8 cellular contexts compared by ENCODE assay signal in the genomic region with DNA sequence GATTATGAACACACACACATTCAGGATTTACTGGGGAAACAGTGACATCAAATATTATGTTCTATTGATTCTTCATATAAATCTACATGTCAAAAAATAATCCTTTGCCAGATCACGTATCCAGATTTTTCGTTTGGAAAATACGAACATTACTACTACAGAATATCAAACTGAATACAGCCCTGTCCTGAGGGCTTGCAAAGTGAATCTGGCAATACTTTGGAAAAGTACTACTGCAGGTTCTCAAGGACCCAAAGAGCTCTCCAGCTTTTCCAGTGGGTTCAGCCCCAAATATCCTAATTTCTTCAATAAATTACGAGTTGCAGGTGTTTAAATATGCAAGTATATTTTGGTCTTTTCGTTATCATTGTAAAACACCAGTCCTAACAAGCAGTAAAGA. TPM values are rescaled to one million over a fixed set of nuclear protein-coding genes. Genes with fewer than 3 reads are reported as not detected.
DNase-seq lines count a peak whose midpoint lies in the region; ATAC-seq and TF ChIP-seq lines count a peak whose summit lies in the region.

No MANE protein-coding gene starts in this region.

- POLR2A ChIA-PET in activated CD4-positive, alpha-beta memory T cell treated with anti-CD3 and anti-CD28 coated beads for 36 hours (lab: Charles Lee): no interaction called here

- CTCF ChIA-PET in activated CD4-positive, alpha-beta memory T cell treated with anti-CD3 and anti-CD28 coated beads for 36 hours (lab: Charles Lee): no interaction called here

- H3K27ac ChIP-seq in right cardiac atrium (ENCODE audit: low read length) (no peak overlapping the region), stomach (peak overlapping the region in 4 of 5 donors; percentile 85 to 91 (median 88))

- no peak for TF ChIP-seq CTCF in stomach (IDR thresholded peaks at IDR 0.05)

- peaks cover 5% of the 10 kb centered on the region for H3K36me3 Mint-ChIP-seq in activated CD4-positive, alpha-beta memory T cell treated with anti-CD3 and anti-CD28 coated beads for 36 hours

- no peak for TF ChIP-seq POLR2A in stomach (IDR thresholded peaks at IDR 0.05)

- intact Hi-C loops in activated CD4-positive, alpha-beta memory T cell treated with anti-CD3 and anti-CD28 coated beads for 36 hours (cut with micrococcal nuclease): loop anchor here (1.0 to 5.0 kb wide), 3 partner anchors 78 to 752 kb away; a partner anchor contains a TSS
- intact Hi-C loops in right cardiac atrium (cut with DNase I) (no loop called here), stomach (cut with DNase I; ENCODE audit: low total_unique reads) (no loop called here)

- peaks cover 29% of the 10 kb centered on the region for H3K4me1 Mint-ChIP-seq in activated CD4-positive, alpha-beta memory T cell treated with anti-CD3 and anti-CD28 coated beads for 36 hours (ENCODE audit: low read depth)

- peaks cover 18% of the 10 kb centered on the region for H3K27me3 Mint-ChIP-seq in activated CD4-positive, alpha-beta memory T cell treated with anti-CD3 and anti-CD28 coated beads for 36 hours

- no peak for TF ChIP-seq EP300 in stomach (IDR thresholded peaks at IDR 0.05)

- peak; percentile 46 for DNase-seq in NCI-H510A treated with DMSO at 0.1 percent for 48 hours (lab: John Stamatoyannopoulos, UW)
- no peak for DNase-seq in NCI-H510A (lab: John Stamatoyannopoulos, UW)
- no peak for DNase-seq in activated CD4-positive, alpha-beta memory T cell treated with anti-CD3 and anti-CD28 coated beads for 36 hours
- DNase-seq in right cardiac atrium: no peak
- DNase-seq in stomach: no peak
- no peak for DNase-seq in stimulated activated CD4-positive, alpha-beta T cell treated with anti-CD3 and anti-CD28 coated beads, Interleukin-4, amount 100 ng/mL, for 24 hours
- DNase-seq in activated CD4-positive, CD25-positive, alpha-beta regulatory T cell treated with anti-CD3 and anti-CD28 coated beads, Interleukin-2, amount 50 U/mL, for 72 hours: no peak

- peak overlapping the region; percentile 90 for H3K27ac Mint-ChIP-seq in activated CD4-positive, alpha-beta memory T cell treated with anti-CD3 and anti-CD28 coated beads for 36 hours

- no peaks in the 10 kb centered on the region for H3K9me3 Mint-ChIP-seq in activated CD4-positive, alpha-beta memory T cell treated with anti-CD3 and anti-CD28 coated beads for 36 hours

- no peaks in the 10 kb centered on the region for H3K36me3 ChIP-seq in stomach

- peak overlapping the region; percentile 88 for H3K4me3 ChIP-seq in right cardiac atrium (ENCODE audit: low read length)
- H3K4me3 ChIP-seq in stomach: peak overlapping the region; percentile 64 to 86 (median 80)

- WGBS in right cardiac atrium: 22% methylated on average over 5 of the region's 5 CpGs
- WGBS in stomach, 5 donors: 13 to 25% (median 18%) methylated on average over 5 of the region's 5 CpGs

- H3K9me3 ChIP-seq in right cardiac atrium (ENCODE audit: control insufficient read depth, low read length) (no peaks in the 10 kb centered on the region), stomach (no peaks in the 10 kb centered on the region)

- H3K27me3 ChIP-seq in right cardiac atrium (ENCODE audit: control insufficient read depth, insufficient read depth): no peaks in the 10 kb centered on the region
- H3K27me3 ChIP-seq in stomach: peaks cover 0 to 5% (median 0%) of the 10 kb centered on the region in 3 donors

- H3K4me1 ChIP-seq in right cardiac atrium (ENCODE audit: control insufficient read depth, insufficient read depth, low read length) (no peaks in the 10 kb centered on the region), stomach (peaks cover 10 to 45% (median 26%) of the 10 kb centered on the region in 4 donors)

- ATAC-seq in HG02981 (IDR thresholded peaks at IDR 0.05; ENCODE audit: unreplicated experiment): peak; percentile 12
- peak in 1 of 2 donors; percentile 42 for ATAC-seq in right cardiac atrium

- H3K4me3 Mint-ChIP-seq in activated CD4-positive, alpha-beta memory T cell treated with anti-CD3 and anti-CD28 coated beads for 36 hours: peak overlapping the region; percentile 99

RNA-seq across cellular contexts. Expression of a gene that starts 0.4 kb away (rescaled TPM):
- 10 to 100 TPM; 68.5 to 70.5 TPM for total RNA-seq in activated CD4-positive, alpha-beta memory T cell treated with anti-CD3 and anti-CD28 coated beads for 36 hours
- 100 to 1,000 TPM; 101 to 124 (median 114) TPM for total RNA-seq in right cardiac atrium
- 177 TPM for polyA plus RNA-seq in right cardiac atrium
- total RNA-seq in stomach: 10 to 100 TPM in 4 of 5 donors, 1 to 10 TPM in 1; 8.7 to 94.6 (median 69.0) TPM
- 100 to 1,000 TPM in 1 of 3 donors, 10 to 100 TPM in 2; 96.1 to 103 (median 99.3) TPM for polyA plus RNA-seq in stomach
